Comparison of ENCODE assay signal across 16 cellular contexts in genomic region chr3:183664913-183665381, GRCh38. TPM values are rescaled to one million over a fixed set of nuclear protein-coding genes. Genes with fewer than 3 reads are reported as not detected.
DNase-seq lines count a peak whose midpoint lies in the region; ATAC-seq and TF ChIP-seq lines count a peak whose summit lies in the region.
"Had no signal": no experiment of that assay in that cellular context is flagged by ENCODE, and none has a peak within 500 bp of the region (broad histone marks: within the 10 kb centered on the region; RNA-seq: fewer than 3 reads in every experiment).

No MANE protein-coding gene starts in this region.

- POLR2A ChIA-PET in naive thymus-derived CD4-positive, alpha-beta T cell (lab: Charles Lee) = no interaction called here

- H3K27me3 ChIP-seq in naive thymus-derived CD4-positive, alpha-beta T cell (ENCODE audit: control insufficient read depth in 2 of 2, insufficient read depth in 2 of 2, low read length in 2 of 2) = no peaks in the 10 kb centered on the region
- H3K27me3 ChIP-seq: hepatocyte had no signal

- H3K27ac ChIP-seq in naive thymus-derived CD4-positive, alpha-beta T cell (ENCODE audit: low read depth, low read length) = no peak overlapping the region
- H3K27ac ChIP-seq: hepatocyte had no signal

- H3K4me1 Mint-ChIP-seq in stimulated activated effector memory CD8-positive, alpha-beta T cell treated with anti-CD3 and anti-CD28 coated beads, Interleukin-12 subunit alpha, Interleukin-12 subunit beta, amount 100 ng/mL, for 72 hours = no peaks in the 10 kb centered on the region
- H3K4me1 Mint-ChIP-seq in naive thymus-derived CD4-positive, alpha-beta T cell = peaks cover 0 to 30% (median 19%) of the 10 kb centered on the region in 7 donors

- H3K36me3 ChIP-seq in naive thymus-derived CD4-positive, alpha-beta T cell (ENCODE audit: control insufficient read depth in 2 of 3, insufficient read depth in 3 of 3, low read length in 3 of 3) = peaks cover 0 to 57% (median 5%) of the 10 kb centered on the region in 3 experiments

- TF ChIP-seq CTCF in AG10803 (conservative IDR thresholded peaks at IDR 0.05; ENCODE audit: low read length) (no peak), cardiac fibroblast (IDR thresholded peaks at IDR 0.05; ENCODE audit: low read depth, low read length) (no peak)

- no peak for ATAC-seq in HG02759 (IDR thresholded peaks at IDR 0.05; ENCODE audit: unreplicated experiment)
- no peak for ATAC-seq in stimulated activated effector memory CD8-positive, alpha-beta T cell treated with anti-CD3 and anti-CD28 coated beads, Interleukin-12 subunit alpha, Interleukin-12 subunit beta, amount 100 ng/mL, for 72 hours
- ATAC-seq in naive thymus-derived CD4-positive, alpha-beta T cell = no peak
- ATAC-seq: natural killer cell treated with Interleukin-12 subunit alpha and Interleukin-12 subunit beta and Interleukin-15 and Interleukin-18, amount 100 ng/mL, for 72 hours had no signal

- CTCF ChIA-PET in naive thymus-derived CD4-positive, alpha-beta T cell (lab: Charles Lee) = no interaction called here

- no peaks in the 10 kb centered on the region for H3K4me1 ChIP-seq in naive thymus-derived CD4-positive, alpha-beta T cell (ENCODE audit: control insufficient read depth in 2 of 2, insufficient read depth in 2 of 2, low read length in 2 of 2)

- H3K4me3 Mint-ChIP-seq in stimulated activated effector memory CD8-positive, alpha-beta T cell treated with anti-CD3 and anti-CD28 coated beads, Interleukin-12 subunit alpha, Interleukin-12 subunit beta, amount 100 ng/mL, for 72 hours = no peak overlapping the region
- no peak overlapping the region for H3K4me3 Mint-ChIP-seq in naive thymus-derived CD4-positive, alpha-beta T cell
- H3K4me3 Mint-ChIP-seq: CD4-positive, CD25-positive, alpha-beta regulatory T cell; natural killer cell treated with Interleukin-12 subunit alpha and Interleukin-12 subunit beta and Interleukin-15 and Interleukin-18, amount 100 ng/mL, for 72 hours had no signal

- DNase-seq in AG10803 (ENCODE audit: low read depth) = peak; percentile 92
- DNase-seq in M059J (ENCODE audit: low read depth) = peak; percentile 98
- DNase-seq in cardiac fibroblast (ENCODE audit: low read depth in 2 of 2) = peak; percentile 89 to 95
- peak; percentile 70 for DNase-seq in kidney tubule cell (ENCODE audit: low spot score)
- no peak for DNase-seq in HuH-7.5 (ENCODE audit: low spot score)
- DNase-seq in stimulated activated effector memory CD8-positive, alpha-beta T cell treated with anti-CD3 and anti-CD28 coated beads, Interleukin-12 subunit alpha, Interleukin-12 subunit beta, amount 100 ng/mL, for 72 hours (ENCODE audit: low spot score in 2 of 2) = no peak
- no peak for DNase-seq in naive thymus-derived CD4-positive, alpha-beta T cell
- DNase-seq: anterior cingulate cortex; CD4-positive, CD25-positive, alpha-beta regulatory T cell; Kasumi-1; NCI-H748 treated with DMSO at 0.1 percent for 48 hours; stimulated activated CD4-positive, alpha-beta T cell treated with anti-CD3 and anti-CD28 coated beads, Interleukin-1b, Interleukin-23, amount 100 ng/mL, for 48 hours; T-helper 1 cell had no signal

- intact Hi-C loops in naive thymus-derived CD4-positive, alpha-beta T cell (cut with micrococcal nuclease) = no loop called here

- peaks cover 43% of the 10 kb centered on the region for H3K36me3 Mint-ChIP-seq in stimulated activated effector memory CD8-positive, alpha-beta T cell treated with anti-CD3 and anti-CD28 coated beads, Interleukin-12 subunit alpha, Interleukin-12 subunit beta, amount 100 ng/mL, for 72 hours
- H3K36me3 Mint-ChIP-seq in naive thymus-derived CD4-positive, alpha-beta T cell = peaks cover 7 to 41% (median 28%) of the 10 kb centered on the region in 5 donors
- H3K36me3 Mint-ChIP-seq: natural killer cell treated with Interleukin-12 subunit alpha and Interleukin-12 subunit beta and Interleukin-15 and Interleukin-18, amount 100 ng/mL, for 72 hours had no signal

- H3K9me3 Mint-ChIP-seq in stimulated activated effector memory CD8-positive, alpha-beta T cell treated with anti-CD3 and anti-CD28 coated beads, Interleukin-12 subunit alpha, Interleukin-12 subunit beta, amount 100 ng/mL, for 72 hours = no peaks in the 10 kb centered on the region
- H3K9me3 Mint-ChIP-seq in naive thymus-derived CD4-positive, alpha-beta T cell = no peaks in the 10 kb centered on the region
- H3K9me3 Mint-ChIP-seq: CD4-positive, CD25-positive, alpha-beta regulatory T cell; natural killer cell treated with Interleukin-12 subunit alpha and Interleukin-12 subunit beta and Interleukin-15 and Interleukin-18, amount 100 ng/mL, for 72 hours had no signal

- H3K9me3 ChIP-seq in naive thymus-derived CD4-positive, alpha-beta T cell (ENCODE audit: control insufficient read depth in 2 of 3, low read length in 3 of 3) = no peaks in the 10 kb centered on the region

- H3K4me3 ChIP-seq in AG10803 (ENCODE audit: low read length) (no peak overlapping the region), cardiac fibroblast (replicated peaks in 1 of 2; ENCODE audit: low read depth in 2 of 2, low read length in 2 of 2) (no peak overlapping the region)
- no peak overlapping the region for H3K4me3 ChIP-seq in naive thymus-derived CD4-positive, alpha-beta T cell (ENCODE audit: low read length)
- H3K4me3 ChIP-seq: hepatocyte had no signal

- no peak overlapping the region for H3K27ac Mint-ChIP-seq in stimulated activated effector memory CD8-positive, alpha-beta T cell treated with anti-CD3 and anti-CD28 coated beads, Interleukin-12 subunit alpha, Interleukin-12 subunit beta, amount 100 ng/mL, for 72 hours
- H3K27ac Mint-ChIP-seq in naive thymus-derived CD4-positive, alpha-beta T cell = no peak overlapping the region
- H3K27ac Mint-ChIP-seq: CD4-positive, CD25-positive, alpha-beta regulatory T cell; natural killer cell treated with Interleukin-12 subunit alpha and Interleukin-12 subunit beta and Interleukin-15 and Interleukin-18, amount 100 ng/mL, for 72 hours had no signal

- no peaks in the 10 kb centered on the region for H3K27me3 Mint-ChIP-seq in naive thymus-derived CD4-positive, alpha-beta T cell
- H3K27me3 Mint-ChIP-seq: CD4-positive, CD25-positive, alpha-beta regulatory T cell; natural killer cell treated with Interleukin-12 subunit alpha and Interleukin-12 subunit beta and Interleukin-15 and Interleukin-18, amount 100 ng/mL, for 72 hours had no signal

RNA-seq across cellular contexts. Expression of gene KLHL24, which starts 29.5 kb away (rescaled TPM):
- total RNA-seq in M059J (2014; rRNA removed; shearing (Covaris generic)) = 15.1 and 35.6 TPM in 2 replicates
- total RNA-seq in naive thymus-derived CD4-positive, alpha-beta T cell = 100 to 1,000 TPM in 4 of 5 experiments, 10 to 100 TPM in 1; 25.3 to 161 (median 129) TPM
- 10 to 100 TPM; 57.8 to 59.6 TPM for polyA plus RNA-seq in naive thymus-derived CD4-positive, alpha-beta T cell

RNA-seq across cellular contexts. Expression of gene YEATS2, which starts 32.6 kb away (rescaled TPM):
- 28.9 and 41.4 TPM in 2 replicates for total RNA-seq in M059J (2014; rRNA removed; shearing (Covaris generic))
- 10 to 100 TPM; 20.6 to 61.4 (median 21.9) TPM for total RNA-seq in naive thymus-derived CD4-positive, alpha-beta T cell
- 1 to 10 TPM; 5.5 to 7.7 TPM for polyA plus RNA-seq in naive thymus-derived CD4-positive, alpha-beta T cell

Comparison
In these comparisons a context has a peak if more than half of its experiments do, and no peak if none do; other contexts are left out.
1. DNase-seq: peak in AG10803 (single experiment), M059J (single experiment), cardiac fibroblast (2 of 2) and kidney tubule cell (single experiment); none in HuH-7.5 (single experiment), stimulated activated effector memory CD8-positive, alpha-beta T cell treated with anti-CD3 and anti-CD28 coated beads, Interleukin-12 subunit alpha, Interleukin-12 subunit beta, amount 100 ng/mL, for 72 hours (0 of 2) and naive thymus-derived CD4-positive, alpha-beta T cell (0 of 9).